Comparison of ENCODE assay signal across 2 cellular contexts in the genomic region with DNA sequence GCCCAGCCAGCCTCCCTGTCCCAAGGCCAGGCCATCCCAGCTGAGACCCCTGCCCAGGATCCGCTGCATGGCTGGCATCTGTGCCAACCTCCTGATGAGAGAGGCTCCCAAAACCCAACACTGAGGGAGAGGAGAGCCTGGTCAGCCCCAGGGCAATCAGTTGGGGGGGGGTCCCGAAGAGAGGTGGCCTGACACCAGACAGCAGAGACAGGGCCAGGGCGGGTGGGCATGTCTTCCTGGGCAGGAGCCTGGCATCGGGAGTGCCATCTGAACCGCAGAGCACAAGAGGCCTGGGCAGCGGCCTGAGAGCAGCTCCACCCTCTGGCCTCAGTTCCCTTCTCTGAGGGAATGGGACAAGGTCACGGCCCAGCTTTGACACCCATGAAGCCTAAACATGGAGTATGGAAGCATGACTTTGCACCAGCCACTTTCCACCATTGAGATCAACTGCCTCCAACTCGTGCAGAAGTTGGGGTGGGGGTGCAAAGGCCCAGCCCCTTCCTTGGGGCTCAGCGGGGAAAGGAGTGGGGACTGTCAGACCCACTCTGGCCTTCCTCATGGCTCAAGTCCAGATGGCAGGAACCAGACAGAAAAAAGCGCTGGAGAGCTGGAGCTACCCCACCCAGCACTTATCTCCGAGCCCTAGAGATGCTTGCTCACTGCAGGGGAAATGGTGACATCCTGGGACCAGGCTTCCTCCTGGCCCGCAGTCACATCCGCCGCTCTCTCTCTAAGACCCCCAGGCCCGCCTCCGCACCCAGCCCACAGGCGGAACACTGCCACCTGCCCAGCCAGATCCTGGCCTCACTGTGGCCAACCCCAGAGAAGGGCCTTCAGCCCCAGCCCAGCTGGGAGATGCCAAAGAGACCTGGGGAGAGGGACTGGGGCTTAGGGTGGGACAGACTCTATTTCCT.
TF ChIP-seq lines count a peak whose summit lies in the region.

No MANE protein-coding gene starts in this region.

TF ChIP-seq in liver, 16 proteins besides CTCF, POLR2A, EP300 and RAD21 (continued from another document):
- TF ChIP-seq, protein P1, sequence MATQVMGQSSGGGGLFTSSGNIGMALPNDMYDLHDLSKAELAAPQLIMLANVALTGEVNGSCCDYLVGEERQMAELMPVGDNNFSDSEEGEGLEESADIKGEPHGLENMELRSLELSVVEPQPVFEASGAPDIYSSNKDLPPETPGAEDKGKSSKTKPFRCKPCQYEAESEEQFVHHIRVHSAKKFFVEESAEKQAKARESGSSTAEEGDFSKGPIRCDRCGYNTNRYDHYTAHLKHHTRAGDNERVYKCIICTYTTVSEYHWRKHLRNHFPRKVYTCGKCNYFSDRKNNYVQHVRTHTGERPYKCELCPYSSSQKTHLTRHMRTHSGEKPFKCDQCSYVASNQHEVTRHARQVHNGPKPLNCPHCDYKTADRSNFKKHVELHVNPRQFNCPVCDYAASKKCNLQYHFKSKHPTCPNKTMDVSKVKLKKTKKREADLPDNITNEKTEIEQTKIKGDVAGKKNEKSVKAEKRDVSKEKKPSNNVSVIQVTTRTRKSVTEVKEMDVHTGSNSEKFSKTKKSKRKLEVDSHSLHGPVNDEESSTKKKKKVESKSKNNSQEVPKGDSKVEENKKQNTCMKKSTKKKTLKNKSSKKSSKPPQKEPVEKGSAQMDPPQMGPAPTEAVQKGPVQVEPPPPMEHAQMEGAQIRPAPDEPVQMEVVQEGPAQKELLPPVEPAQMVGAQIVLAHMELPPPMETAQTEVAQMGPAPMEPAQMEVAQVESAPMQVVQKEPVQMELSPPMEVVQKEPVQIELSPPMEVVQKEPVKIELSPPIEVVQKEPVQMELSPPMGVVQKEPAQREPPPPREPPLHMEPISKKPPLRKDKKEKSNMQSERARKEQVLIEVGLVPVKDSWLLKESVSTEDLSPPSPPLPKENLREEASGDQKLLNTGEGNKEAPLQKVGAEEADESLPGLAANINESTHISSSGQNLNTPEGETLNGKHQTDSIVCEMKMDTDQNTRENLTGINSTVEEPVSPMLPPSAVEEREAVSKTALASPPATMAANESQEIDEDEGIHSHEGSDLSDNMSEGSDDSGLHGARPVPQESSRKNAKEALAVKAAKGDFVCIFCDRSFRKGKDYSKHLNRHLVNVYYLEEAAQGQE (IDR thresholded peaks at IDR 0.05), result no peak
- TF ChIP-seq, protein P2, sequence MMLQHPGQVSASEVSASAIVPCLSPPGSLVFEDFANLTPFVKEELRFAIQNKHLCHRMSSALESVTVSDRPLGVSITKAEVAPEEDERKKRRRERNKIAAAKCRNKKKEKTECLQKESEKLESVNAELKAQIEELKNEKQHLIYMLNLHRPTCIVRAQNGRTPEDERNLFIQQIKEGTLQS (IDR thresholded peaks at IDR 0.05), result no peak
- no peak for TF ChIP-seq SP1 (IDR thresholded peaks at IDR 0.05)
- TF ChIP-seq RXRA (IDR thresholded peaks at IDR 0.05), result no peak
- no peak for TF ChIP-seq NR2F2 (IDR thresholded peaks at IDR 0.05)
- no peak for TF ChIP-seq GABPA (IDR thresholded peaks at IDR 0.05 in 1 of 2, conservative IDR thresholded peaks at IDR 0.05 in 1 of 2)
- no peak for TF ChIP-seq FOXA2 (IDR thresholded peaks at IDR 0.05)
- no peak for TF ChIP-seq EGR1 (IDR thresholded peaks at IDR 0.05; ENCODE audit: low read depth in 2 of 2)

TF ChIP-seq in GM23338, 12 proteins besides CTCF, POLR2A, EP300 and RAD21 (continued from another document):
- TF ChIP-seq, protein P3, sequence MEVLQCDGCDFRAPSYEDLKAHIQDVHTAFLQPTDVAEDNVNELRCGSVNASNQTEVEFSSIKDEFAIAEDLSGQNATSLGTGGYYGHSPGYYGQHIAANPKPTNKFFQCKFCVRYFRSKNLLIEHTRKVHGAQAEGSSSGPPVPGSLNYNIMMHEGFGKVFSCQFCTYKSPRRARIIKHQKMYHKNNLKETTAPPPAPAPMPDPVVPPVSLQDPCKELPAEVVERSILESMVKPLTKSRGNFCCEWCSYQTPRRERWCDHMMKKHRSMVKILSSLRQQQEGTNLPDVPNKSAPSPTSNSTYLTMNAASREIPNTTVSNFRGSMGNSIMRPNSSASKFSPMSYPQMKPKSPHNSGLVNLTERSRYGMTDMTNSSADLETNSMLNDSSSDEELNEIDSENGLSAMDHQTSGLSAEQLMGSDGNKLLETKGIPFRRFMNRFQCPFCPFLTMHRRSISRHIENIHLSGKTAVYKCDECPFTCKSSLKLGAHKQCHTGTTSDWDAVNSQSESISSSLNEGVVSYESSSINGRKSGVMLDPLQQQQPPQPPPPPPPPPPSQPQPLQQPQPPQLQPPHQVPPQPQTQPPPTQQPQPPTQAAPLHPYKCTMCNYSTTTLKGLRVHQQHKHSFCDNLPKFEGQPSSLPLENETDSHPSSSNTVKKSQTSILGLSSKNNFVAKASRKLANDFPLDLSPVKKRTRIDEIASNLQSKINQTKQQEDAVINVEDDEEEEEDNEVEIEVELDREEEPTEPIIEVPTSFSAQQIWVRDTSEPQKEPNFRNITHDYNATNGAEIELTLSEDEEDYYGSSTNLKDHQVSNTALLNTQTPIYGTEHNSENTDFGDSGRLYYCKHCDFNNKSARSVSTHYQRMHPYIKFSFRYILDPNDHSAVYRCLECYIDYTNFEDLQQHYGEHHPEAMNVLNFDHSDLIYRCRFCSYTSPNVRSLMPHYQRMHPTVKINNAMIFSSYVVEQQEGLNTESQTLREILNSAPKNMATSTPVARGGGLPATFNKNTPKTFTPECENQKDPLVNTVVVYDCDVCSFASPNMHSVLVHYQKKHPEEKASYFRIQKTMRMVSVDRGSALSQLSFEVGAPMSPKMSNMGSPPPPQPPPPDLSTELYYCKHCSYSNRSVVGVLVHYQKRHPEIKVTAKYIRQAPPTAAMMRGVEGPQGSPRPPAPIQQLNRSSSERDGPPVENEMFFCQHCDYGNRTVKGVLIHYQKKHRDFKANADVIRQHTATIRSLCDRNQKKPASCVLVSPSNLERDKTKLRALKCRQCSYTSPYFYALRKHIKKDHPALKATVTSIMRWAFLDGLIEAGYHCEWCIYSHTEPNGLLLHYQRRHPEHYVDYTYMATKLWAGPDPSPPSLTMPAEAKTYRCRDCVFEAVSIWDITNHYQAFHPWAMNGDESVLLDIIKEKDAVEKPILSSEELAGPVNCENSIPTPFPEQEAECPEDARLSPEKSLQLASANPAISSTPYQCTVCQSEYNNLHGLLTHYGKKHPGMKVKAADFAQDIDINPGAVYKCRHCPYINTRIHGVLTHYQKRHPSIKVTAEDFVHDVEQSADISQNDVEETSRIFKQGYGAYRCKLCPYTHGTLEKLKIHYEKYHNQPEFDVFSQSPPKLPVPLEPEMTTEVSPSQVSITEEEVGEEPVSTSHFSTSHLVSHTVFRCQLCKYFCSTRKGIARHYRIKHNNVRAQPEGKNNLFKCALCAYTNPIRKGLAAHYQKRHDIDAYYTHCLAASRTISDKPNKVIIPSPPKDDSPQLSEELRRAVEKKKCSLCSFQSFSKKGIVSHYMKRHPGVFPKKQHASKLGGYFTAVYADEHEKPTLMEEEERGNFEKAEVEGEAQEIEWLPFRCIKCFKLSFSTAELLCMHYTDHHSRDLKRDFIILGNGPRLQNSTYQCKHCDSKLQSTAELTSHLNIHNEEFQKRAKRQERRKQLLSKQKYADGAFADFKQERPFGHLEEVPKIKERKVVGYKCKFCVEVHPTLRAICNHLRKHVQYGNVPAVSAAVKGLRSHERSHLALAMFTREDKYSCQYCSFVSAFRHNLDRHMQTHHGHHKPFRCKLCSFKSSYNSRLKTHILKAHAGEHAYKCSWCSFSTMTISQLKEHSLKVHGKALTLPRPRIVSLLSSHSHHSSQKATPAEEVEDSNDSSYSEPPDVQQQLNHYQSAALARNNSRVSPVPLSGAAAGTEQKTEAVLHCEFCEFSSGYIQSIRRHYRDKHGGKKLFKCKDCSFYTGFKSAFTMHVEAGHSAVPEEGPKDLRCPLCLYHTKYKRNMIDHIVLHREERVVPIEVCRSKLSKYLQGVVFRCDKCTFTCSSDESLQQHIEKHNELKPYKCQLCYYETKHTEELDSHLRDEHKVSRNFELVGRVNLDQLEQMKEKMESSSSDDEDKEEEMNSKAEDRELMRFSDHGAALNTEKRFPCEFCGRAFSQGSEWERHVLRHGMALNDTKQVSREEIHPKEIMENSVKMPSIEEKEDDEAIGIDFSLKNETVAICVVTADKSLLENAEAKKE (CRISPR knock-in tag; IDR thresholded peaks at IDR 0.05), result no peak
- TF ChIP-seq STAT1 (IDR thresholded peaks at IDR 0.05; ENCODE audit: unreplicated experiment) (no peak), ZNF331 (CRISPR knock-in tag; IDR thresholded peaks at IDR 0.05; ENCODE audit: low read depth) (no peak), ZNF114 (CRISPR knock-in tag; IDR thresholded peaks at IDR 0.05) (no peak), CREB1 (CRISPR knock-in tag; IDR thresholded peaks at IDR 0.05; ENCODE audit: low read depth) (no peak), EZH2 (IDR thresholded peaks at IDR 0.05; ENCODE audit: low read depth, unreplicated experiment) (no peak), NANOG (IDR thresholded peaks at IDR 0.05; ENCODE audit: borderline replicate concordance) (no peak), POLR2AphosphoS5 (IDR thresholded peaks at IDR 0.05; ENCODE audit: low read depth) (no peak), EZH2phosphoT487 (IDR thresholded peaks at IDR 0.05; ENCODE audit: unreplicated experiment) (no peak)
- TF ChIP-seq, protein P1 (IDR thresholded peaks at IDR 0.05; ENCODE audit: unreplicated experiment), result no peak
- TF ChIP-seq, protein P4, sequence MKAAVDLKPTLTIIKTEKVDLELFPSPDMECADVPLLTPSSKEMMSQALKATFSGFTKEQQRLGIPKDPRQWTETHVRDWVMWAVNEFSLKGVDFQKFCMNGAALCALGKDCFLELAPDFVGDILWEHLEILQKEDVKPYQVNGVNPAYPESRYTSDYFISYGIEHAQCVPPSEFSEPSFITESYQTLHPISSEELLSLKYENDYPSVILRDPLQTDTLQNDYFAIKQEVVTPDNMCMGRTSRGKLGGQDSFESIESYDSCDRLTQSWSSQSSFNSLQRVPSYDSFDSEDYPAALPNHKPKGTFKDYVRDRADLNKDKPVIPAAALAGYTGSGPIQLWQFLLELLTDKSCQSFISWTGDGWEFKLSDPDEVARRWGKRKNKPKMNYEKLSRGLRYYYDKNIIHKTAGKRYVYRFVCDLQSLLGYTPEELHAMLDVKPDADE (IDR thresholded peaks at IDR 0.05), result no peak
